In the genomic region with DNA sequence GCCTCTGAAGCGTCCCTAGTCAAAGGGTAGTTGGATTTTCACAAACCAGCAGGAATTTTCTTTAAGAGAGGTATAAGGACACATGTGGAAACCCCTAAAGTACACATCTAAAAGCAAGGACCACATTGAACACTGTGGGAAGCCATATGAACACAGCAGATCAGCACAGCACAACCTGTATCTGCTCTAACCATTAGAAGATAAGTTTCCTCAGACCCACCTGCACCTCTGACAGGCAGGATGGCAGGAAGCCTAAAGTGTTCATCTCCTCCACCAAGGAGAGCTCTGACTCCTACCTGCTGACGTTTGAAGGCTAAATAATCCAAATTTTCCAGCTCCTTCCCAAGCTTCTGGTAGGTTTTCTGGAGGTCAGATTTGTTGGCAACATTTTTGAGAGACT, we compare ENCODE assay signal across 14 cellular contexts.
DNase-seq lines count a peak whose midpoint lies in the region; ATAC-seq and TF ChIP-seq lines count a peak whose summit lies in the region.
"Had no signal": no experiment of that assay in that cellular context is flagged by ENCODE, and none has a peak within 500 bp of the region (broad histone marks: within the 10 kb centered on the region; RNA-seq: fewer than 3 reads in every experiment).

No MANE protein-coding gene starts in this region.

- H3K27ac Mint-ChIP-seq in T-helper 17 cell (peak overlapping the region; percentile 77), glutamatergic neuron (ENCODE audit: unreplicated experiment) (no peak overlapping the region)
- H3K27ac Mint-ChIP-seq: CD4-positive, CD25-positive, alpha-beta regulatory T cell; T-cell had no signal

- H2BK5ac ChIP-seq in neuronal stem cell (ENCODE audit: low read length) (no peak overlapping the region), mesendoderm (ENCODE audit: low read length) (no peak overlapping the region)

- H2BK12ac ChIP-seq in neuronal stem cell (ENCODE audit: low read length): no peak overlapping the region

- ATAC-seq in GM21528 (IDR thresholded peaks at IDR 0.05; ENCODE audit: low FRiP score, unreplicated experiment) (peak; percentile 57), HG03103 (IDR thresholded peaks at IDR 0.05; ENCODE audit: low read depth, unreplicated experiment) (peak; percentile 26), T-helper 17 cell (peak; percentile 52)

- no peak overlapping the region for H3K27ac ChIP-seq in neuronal stem cell (replicated peaks; ENCODE audit: low read length)
- no peak overlapping the region for H3K27ac ChIP-seq in mesendoderm (ENCODE audit: low read depth, low read length)
- H3K27ac ChIP-seq: Peyer's patch, SK-N-MC had no signal

- no peak overlapping the region for H3K56ac ChIP-seq in mesendoderm (ENCODE audit: low read length)

- H3K36me3 ChIP-seq in neuronal stem cell (replicated peaks in 1 of 2; ENCODE audit: control insufficient read depth in 2 of 2, insufficient read depth in 2 of 2, low read length in 2 of 2): no peaks in the 10 kb centered on the region
- no peaks in the 10 kb centered on the region for H3K36me3 ChIP-seq in mesendoderm (ENCODE audit: control insufficient read depth, insufficient read depth, low read length)
- H3K36me3 ChIP-seq: Peyer's patch had no signal

- no peaks in the 10 kb centered on the region for H3K9me3 Mint-ChIP-seq in glutamatergic neuron (ENCODE audit: unreplicated experiment)
- H3K9me3 Mint-ChIP-seq: T-cell had no signal

- DNase-seq in T-helper 17 cell: no peak
- DNase-seq in neuronal stem cell (ENCODE audit: low spot score): no peak
- DNase-seq in mesendoderm: no peak
- no peak for DNase-seq in occipital lobe (lab: John Stamatoyannopoulos, UW)
- DNase-seq in glutamatergic neuron: no peak
- DNase-seq: GOT3, NCI-H1930 had no signal

- no peaks in the 10 kb centered on the region for H3K79me2 ChIP-seq in mesendoderm (ENCODE audit: control insufficient read depth, insufficient read depth, low read length)

- H3K23ac ChIP-seq in neuronal stem cell (ENCODE audit: low read depth, low read length, poor library complexity) (no peak overlapping the region), mesendoderm (ENCODE audit: low read length) (no peak overlapping the region)

- H3K4me2 ChIP-seq in neuronal stem cell (ENCODE audit: insufficient read depth, low read length, poor library complexity, severe bottlenecking) (no peak overlapping the region), mesendoderm (ENCODE audit: low read length) (no peak overlapping the region)

- H3K14ac ChIP-seq in neuronal stem cell (ENCODE audit: low read length): no peak overlapping the region

- H2BK15ac ChIP-seq in neuronal stem cell (ENCODE audit: low read length) (no peak overlapping the region), mesendoderm (replicated peaks; ENCODE audit: low read depth) (no peak overlapping the region)

- H3K27me3 ChIP-seq in neuronal stem cell (ENCODE audit: control insufficient read depth in 3 of 3, insufficient read depth in 3 of 3, low read depth in 1 of 3, low read length in 3 of 3) (no peaks in the 10 kb centered on the region), mesendoderm (ENCODE audit: insufficient read depth, low read length, poor library complexity) (no peaks in the 10 kb centered on the region)
- H3K27me3 ChIP-seq: Peyer's patch had no signal

- H4K91ac ChIP-seq in neuronal stem cell (ENCODE audit: low read depth, low read length, poor library complexity): no peak overlapping the region

- H3K4me1 Mint-ChIP-seq in T-helper 17 cell (peaks cover 18% of the 10 kb centered on the region), glutamatergic neuron (ENCODE audit: low read depth, unreplicated experiment) (no peaks in the 10 kb centered on the region)
- H3K4me1 Mint-ChIP-seq: CD4-positive, CD25-positive, alpha-beta regulatory T cell had no signal

- H3K79me1 ChIP-seq in neuronal stem cell (ENCODE audit: low read depth, low read length) (no peaks in the 10 kb centered on the region), mesendoderm (ENCODE audit: low read length) (no peaks in the 10 kb centered on the region)

- H4K8ac ChIP-seq in neuronal stem cell (ENCODE audit: low read depth, low read length) (no peak overlapping the region), mesendoderm (ENCODE audit: low read depth, low read length) (no peak overlapping the region)

- no CpG with 5 or more reads among the region's 2 CpGs for WGBS in neuronal stem cell (ENCODE audit: extremely low coverage in 2 of 2, insufficient read length in 2 of 2, insufficient replicate concordance in 1 of 2), 2 donors
- WGBS in mesendoderm (ENCODE audit: extremely low coverage, insufficient coverage, low lambda C conversion rate): no CpG with 5 or more reads among the region's 2 CpGs

- H2AFZ ChIP-seq in neuronal stem cell (ENCODE audit: low read length): peak overlapping the region; percentile 10

- H3K18ac ChIP-seq in neuronal stem cell (ENCODE audit: low read length) (no peak overlapping the region), mesendoderm (ENCODE audit: low read length) (no peak overlapping the region)

- no peak for TF ChIP-seq CTCF in glutamatergic neuron (IDR thresholded peaks at IDR 0.05; ENCODE audit: partially characterized antibody, unreplicated experiment)

- H3K9me3 ChIP-seq in T-helper 17 cell (ENCODE audit: control insufficient read depth, low read length, poor library complexity, severe bottlenecking) (no peaks in the 10 kb centered on the region), neuronal stem cell (replicated peaks in 1 of 2; ENCODE audit: control insufficient read depth in 2 of 2, insufficient read depth in 1 of 2, low read depth in 1 of 2, low read length in 2 of 2) (no peaks in the 10 kb centered on the region)
- H3K9me3 ChIP-seq: Caco-2, Peyer's patch had no signal

- no peak overlapping the region for H2BK120ac ChIP-seq in neuronal stem cell (ENCODE audit: low read depth, low read length)
- H2BK120ac ChIP-seq in mesendoderm (ENCODE audit: low read depth, low read length): no peak overlapping the region

- no peaks in the 10 kb centered on the region for H3K36me3 Mint-ChIP-seq in T-helper 17 cell (ENCODE audit: low read depth)
- no peaks in the 10 kb centered on the region for H3K36me3 Mint-ChIP-seq in glutamatergic neuron (ENCODE audit: unreplicated experiment)
- H3K36me3 Mint-ChIP-seq: CD4-positive, CD25-positive, alpha-beta regulatory T cell; T-cell had no signal

- H3K4me3 ChIP-seq in neuronal stem cell (ENCODE audit: low read length in 2 of 2) (no peak overlapping the region), mesendoderm (ENCODE audit: low read length) (no peak overlapping the region)
- H3K4me3 ChIP-seq: SK-N-MC had no signal

- H4K5ac ChIP-seq in mesendoderm (ENCODE audit: low read length): no peak overlapping the region

- no peak overlapping the region for H2AK5ac ChIP-seq in neuronal stem cell (ENCODE audit: low read depth, low read length)
- H2AK5ac ChIP-seq in mesendoderm (ENCODE audit: low read length): no peak overlapping the region

- no peaks in the 10 kb centered on the region for H3K4me1 ChIP-seq in neuronal stem cell (ENCODE audit: control insufficient read depth in 2 of 2, insufficient read depth in 1 of 2, low read depth in 1 of 2, low read length in 2 of 2)
- no peaks in the 10 kb centered on the region for H3K4me1 ChIP-seq in mesendoderm (ENCODE audit: control insufficient read depth, low read depth, low read length)
- H3K4me1 ChIP-seq: Peyer's patch had no signal

- H3K9ac ChIP-seq in neuronal stem cell (ENCODE audit: low read depth, low read length, poor library complexity): no peak overlapping the region
- no peak overlapping the region for H3K9ac ChIP-seq in mesendoderm (ENCODE audit: low read length)

- peak overlapping the region; percentile 72 for H3K4me3 Mint-ChIP-seq in T-helper 17 cell
- no peak overlapping the region for H3K4me3 Mint-ChIP-seq in glutamatergic neuron (ENCODE audit: unreplicated experiment)
- H3K4me3 Mint-ChIP-seq: CD4-positive, CD25-positive, alpha-beta regulatory T cell; T-cell had no signal

- H3K27me3 Mint-ChIP-seq in T-helper 17 cell (peaks cover 4% of the 10 kb centered on the region), glutamatergic neuron (ENCODE audit: unreplicated experiment) (no peaks in the 10 kb centered on the region)

- no peak overlapping the region for H3K4ac ChIP-seq in neuronal stem cell (ENCODE audit: low read length)
- H3K4ac ChIP-seq in mesendoderm (ENCODE audit: low read depth, low read length): no peak overlapping the region
